16 cellular contexts compared by ENCODE assay signal in the genomic region with DNA sequence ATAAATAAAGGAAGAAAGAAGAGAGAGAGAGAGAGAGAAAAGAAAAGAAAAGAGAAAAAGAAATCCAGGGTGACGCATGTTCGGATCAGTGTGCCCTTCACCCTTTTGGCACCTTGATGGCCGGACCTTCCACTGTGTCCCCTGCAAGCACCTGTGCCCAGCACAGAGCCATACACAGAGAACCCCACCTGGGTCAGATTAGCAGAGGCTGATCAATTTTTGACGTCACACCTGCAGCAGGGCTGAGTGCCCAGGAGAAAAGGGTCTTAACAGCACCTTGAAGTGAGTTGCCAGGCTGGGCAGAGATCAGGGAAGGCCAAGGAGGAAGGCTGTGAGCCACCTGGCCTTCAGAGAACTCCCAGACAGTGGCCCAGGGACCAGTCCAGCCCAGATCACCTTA.
DNase-seq lines count a peak whose midpoint lies in the region; ATAC-seq, FAIRE-seq and TF ChIP-seq lines count a peak whose summit lies in the region.
"Had no signal": no experiment of that assay in that cellular context is flagged by ENCODE, and none has a peak within 500 bp of the region (broad histone marks: within the 10 kb centered on the region; RNA-seq: fewer than 3 reads in every experiment).

No MANE protein-coding gene starts in this region.

- no peaks in the 10 kb centered on the region for H3K27me3 ChIP-seq in Caco-2 (replicated peaks; ENCODE audit: control insufficient read depth, insufficient read depth, low read length)
- no peaks in the 10 kb centered on the region for H3K27me3 ChIP-seq in Panc1 (ENCODE audit: control insufficient read depth, insufficient read depth, low read length)
- H3K27me3 ChIP-seq in H1 (replicated peaks in 1 of 4; ENCODE audit: control insufficient read depth in 3 of 4, extremely low read depth in 1 of 4, insufficient read depth in 3 of 4, low read length in 3 of 4), result no peaks in the 10 kb centered on the region; a peak in 2 of 7 replicates
- H3K27me3 ChIP-seq: BE2C had no signal

- no peaks in the 10 kb centered on the region for H3K79me2 ChIP-seq in H1 (ENCODE audit: control insufficient read depth in 1 of 2, insufficient read depth in 2 of 2, low read length in 2 of 2)

- BruUV-seq in Caco-2 (replicated peaks; lab: Mats Ljungman, UMichigan), result no TSS peak
- no TSS peak for BruUV-seq in Panc1 (replicated peaks; lab: Mats Ljungman, UMichigan)

- no peaks in the 10 kb centered on the region for H3K9me3 Mint-ChIP-seq in Caco-2 (ENCODE audit: unreplicated experiment)
- no peaks in the 10 kb centered on the region for H3K9me3 Mint-ChIP-seq in progenitor cell of endocrine pancreas (ENCODE audit: low read depth)
- no peaks in the 10 kb centered on the region for H3K9me3 Mint-ChIP-seq in naive thymus-derived CD8-positive, alpha-beta T cell

- H4K8ac ChIP-seq in H1 (ENCODE audit: extremely low read depth, insufficient read depth, low read length), result no peak overlapping the region

- TF ChIP-seq RAD21 in H1 (IDR thresholded peaks at IDR 0.05 in 1 of 2, conservative IDR thresholded peaks at IDR 0.05 in 1 of 2; ENCODE audit: low read depth in 2 of 2, low read length in 2 of 2), result no peak

- H3K4me1 ChIP-seq in Caco-2 (peaks cover 98% of the 10 kb centered on the region), Panc1 (ENCODE audit: control insufficient read depth, insufficient read depth, low read length) (peaks cover 26% of the 10 kb centered on the region), H1 (replicated peaks in 1 of 4; ENCODE audit: control insufficient read depth in 3 of 4, insufficient read depth in 4 of 4, low read length in 3 of 4) (peaks cover 4 to 42% (median 30%) of the 10 kb centered on the region in 4 experiments)
- H3K4me1 ChIP-seq: HAP-1 had no signal

- no peak for ATAC-seq in Panc1
- no peak for ATAC-seq in naive thymus-derived CD8-positive, alpha-beta T cell

- H3K4ac ChIP-seq in H1 (replicated peaks; ENCODE audit: insufficient read length, low read depth, low read length), result no peak overlapping the region

- TF ChIP-seq CTCF in Caco-2 (IDR thresholded peaks at IDR 0.05; ENCODE audit: insufficient read depth in 1 of 2, low read depth in 1 of 2, low read length in 1 of 2, severe bottlenecking in 1 of 2, unreplicated experiment in 1 of 2), result no peak
- no peak for TF ChIP-seq CTCF in Panc1 (IDR thresholded peaks at IDR 0.05)
- no peak for TF ChIP-seq CTCF in H1 (IDR thresholded peaks at IDR 0.05; ENCODE audit: control extremely low read depth in 1 of 3, insufficient read depth in 1 of 3, low read depth in 1 of 3, low read length in 3 of 3)
- no peak for TF ChIP-seq CTCF in progenitor cell of endocrine pancreas (IDR thresholded peaks at IDR 0.05; ENCODE audit: unreplicated experiment)

- H3K23me2 ChIP-seq in H1 (ENCODE audit: low read depth, low read length), result no peaks in the 10 kb centered on the region

- no peak overlapping the region for H3K4me3 ChIP-seq in Caco-2 (ENCODE audit: low read depth, low read length)
- no peak overlapping the region for H3K4me3 ChIP-seq in Panc1 (ENCODE audit: low read depth in 2 of 2, low read length in 2 of 2)
- H3K4me3 ChIP-seq in H1 (ENCODE audit: extremely low read depth in 1 of 4, insufficient read depth in 2 of 4, low read depth in 3 of 4, low read length in 4 of 4), result no peak overlapping the region
- H3K4me3 ChIP-seq: HAP-1, PC-9, SK-N-MC had no signal

- H3K9me3 ChIP-seq in Caco-2 (no peaks in the 10 kb centered on the region), Panc1 (ENCODE audit: control insufficient read depth, insufficient read depth, low read depth, low read length) (no peaks in the 10 kb centered on the region), H1 (ENCODE audit: insufficient read depth in 2 of 2, low read depth in 1 of 2, low read length in 1 of 2) (no peaks in the 10 kb centered on the region)
- H3K9me3 ChIP-seq: BE2C, HAP-1 had no signal

- H4K20me1 ChIP-seq in H1 (replicated peaks in 1 of 2; ENCODE audit: control insufficient read depth in 1 of 2, insufficient read depth in 2 of 2, low read length in 2 of 2), result no peaks in the 10 kb centered on the region

- POLR2A ChIA-PET in Caco-2 (lab: Charles Lee) (no interaction called here), Panc1 (lab: Charles Lee) (no interaction called here), H1 (lab: Charles Lee; ENCODE audit: partially characterized antibody) (interaction anchor here (0.9 to 2.0 kb wide), 6 partner anchors 11 to 159 kb away, joined by 3 to 5 read pairs (median 4); a partner anchor contains a TSS)
- POLR2A ChIA-PET in naive thymus-derived CD8-positive, alpha-beta T cell (lab: Charles Lee), result no interaction called here

- FAIRE-seq in H1 (lab: Jason Lieb, UNC), result no peak

- 86% methylated on average over 4 of the region's 4 CpGs; no CpG with 5 or more reads in 1 of the 2 experiments for WGBS in H1 (ENCODE audit: extremely low coverage in 1 of 2, insufficient coverage in 1 of 2, insufficient read length in 1 of 2, insufficient replicate concordance in 2 of 2, low coverage in 1 of 2, low lambda C conversion rate in 2 of 2, missing lambda C conversion rate in 1 of 2), 2 experiments

- H2BK15ac ChIP-seq in H1 (ENCODE audit: low read length), result peak overlapping the region; percentile 88; the same call in 1 of the 2 replicates

- H3K56ac ChIP-seq in H1 (replicated peaks; ENCODE audit: insufficient read length, low read depth, low read length), result no peak overlapping the region

- in situ Hi-C loops in Panc1 (cut with HindIII; ENCODE audit: low pct_unique_long_range_greater_than_20kb, low sequenced_read_pairs), result no loop called here

- no peak overlapping the region for H2AFZ ChIP-seq in H1 (ENCODE audit: low read length)
- H2AFZ ChIP-seq: PC-9 had no signal

- H3K27me3 Mint-ChIP-seq in Caco-2 (ENCODE audit: insufficient read depth, unreplicated experiment), result no peaks in the 10 kb centered on the region
- no peaks in the 10 kb centered on the region for H3K27me3 Mint-ChIP-seq in progenitor cell of endocrine pancreas
- peaks cover 1 to 40% (median 17%) of the 10 kb centered on the region in 5 donors for H3K27me3 Mint-ChIP-seq in naive thymus-derived CD8-positive, alpha-beta T cell

- peak overlapping the region; percentile 98 for H2BK12ac ChIP-seq in H1 (ENCODE audit: low read depth, low read length)

- no peak overlapping the region; the same call in 1 of the 2 replicates for H2BK5ac ChIP-seq in H1 (ENCODE audit: low read depth, low read length)

- H3K27ac ChIP-seq in Panc1 (ENCODE audit: low read length), result peak overlapping the region; percentile 79; the same call in 1 of the 2 replicates
- no peak overlapping the region for H3K27ac ChIP-seq in H1 (ENCODE audit: low read depth, low read length)
- H3K27ac ChIP-seq: PC-9, SK-N-MC had no signal

- H3K4me3 Mint-ChIP-seq in Caco-2 (ENCODE audit: unreplicated experiment), result no peak overlapping the region
- no peak overlapping the region for H3K4me3 Mint-ChIP-seq in progenitor cell of endocrine pancreas (ENCODE audit: low read depth)
- H3K4me3 Mint-ChIP-seq in naive thymus-derived CD8-positive, alpha-beta T cell, result no peak overlapping the region

- H3K79me1 ChIP-seq in H1 (ENCODE audit: low read depth, low read length), result no peaks in the 10 kb centered on the region; the same call in 1 of the 2 replicates

- no peak for TF ChIP-seq POLR2A in H1 (IDR thresholded peaks at IDR 0.05; ENCODE audit: control extremely low read depth in 1 of 2, low read depth in 2 of 2, low read length in 2 of 2)

- peak overlapping the region; percentile 29; the same call in 1 of the 2 replicates for H2BK20ac ChIP-seq in H1 (ENCODE audit: low read length)

- no peak overlapping the region for H3K14ac ChIP-seq in H1 (ENCODE audit: insufficient read length)

- 0 out of 2 replicates have a peak overlapping the region, but pooled peaks have one; percentile 76 for H2AK5ac ChIP-seq in H1 (ENCODE audit: low read depth, low read length)

- H2BK120ac ChIP-seq in H1 (replicated peaks; ENCODE audit: low read depth, low read length), result peak overlapping the region; percentile 30

- H3K4me1 Mint-ChIP-seq in Caco-2 (ENCODE audit: low read depth, unreplicated experiment), result peaks cover 52% of the 10 kb centered on the region
- H3K4me1 Mint-ChIP-seq in progenitor cell of endocrine pancreas (ENCODE audit: low read depth), result peaks cover 56% of the 10 kb centered on the region
- H3K4me1 Mint-ChIP-seq in naive thymus-derived CD8-positive, alpha-beta T cell, result peaks cover 0 to 12% (median 5%) of the 10 kb centered on the region in 4 donors

- peak overlapping the region; percentile 67 for H4K91ac ChIP-seq in H1 (replicated peaks; ENCODE audit: insufficient read length, low read length)

- H3K9ac ChIP-seq in H1 (replicated peaks in 1 of 4; ENCODE audit: extremely low read depth in 1 of 4, low read depth in 3 of 4, low read length in 3 of 4), result peak overlapping the region in 1 of 4 experiments; percentile 14; a peak in 1 of 7 replicates

- CTCF ChIA-PET in Caco-2 (lab: Charles Lee) (interaction anchor here (0.7 to 3.2 kb wide), 2 partner anchors 112 to 271 kb away, joined by 3 to 21 read pairs; no protein-coding TSS in a partner anchor), Panc1 (lab: Charles Lee) (no interaction called here), H1 (lab: Charles Lee; ENCODE audit: partially characterized antibody) (interaction anchor here (1.1 to 2.7 kb wide), 6 partner anchors 7 to 246 kb away, joined by 3 to 12 read pairs (median 6); no protein-coding TSS in a partner anchor)

- no peak overlapping the region for H3K23ac ChIP-seq in H1 (ENCODE audit: insufficient read length)

- peak overlapping the region; percentile 42; the same call in 1 of the 2 replicates for H3K18ac ChIP-seq in H1 (ENCODE audit: extremely low read depth, low read length)

- H4K5ac ChIP-seq in H1 (ENCODE audit: insufficient read length, low read depth, low read length), result no peak overlapping the region

- no peak for DNase-seq in Caco-2
- no peak for DNase-seq in Panc1 (ENCODE audit: low read depth, low spot score)
- no peak for DNase-seq in H1 (ENCODE audit: low read depth in 1 of 2, low spot score in 2 of 2)
- DNase-seq in progenitor cell of endocrine pancreas (ENCODE audit: low spot score, unreplicated experiment), result no peak
- DNase-seq in Kasumi-1 (lab: John Stamatoyannopoulos, UW), result no peak
- DNase-seq in NAMALWA (ENCODE audit: low spot score), result no peak
- no peak for DNase-seq in naive thymus-derived CD8-positive, alpha-beta T cell
- no peak for DNase-seq in activated CD8-positive, alpha-beta memory T cell treated with anti-CD3 and anti-CD28 coated beads for 24 hours
- DNase-seq: BE2C, DMS153, EL, NCI-H1436, NCI-H2081 treated with DMSO at 0.1 percent for 48 hours, PC-9 had no signal

- H3K4me2 ChIP-seq in H1 (ENCODE audit: insufficient read depth in 1 of 2, low read depth in 2 of 2, low read length in 2 of 2), result 0 out of 4 replicates have a peak overlapping the region, but pooled peaks of 1 of the 2 experiments have one; percentile 4

- H3K36me3 Mint-ChIP-seq in Caco-2 (ENCODE audit: insufficient read depth, unreplicated experiment) (peaks cover 23% of the 10 kb centered on the region), progenitor cell of endocrine pancreas (ENCODE audit: insufficient read depth) (no peaks in the 10 kb centered on the region)
- no peaks in the 10 kb centered on the region for H3K36me3 Mint-ChIP-seq in naive thymus-derived CD8-positive, alpha-beta T cell

- no peaks in the 10 kb centered on the region for H3K36me3 ChIP-seq in Caco-2 (ENCODE audit: control insufficient read depth, insufficient read depth, low read length)
- H3K36me3 ChIP-seq in Panc1 (ENCODE audit: control insufficient read depth, insufficient read depth, low read length), result no peaks in the 10 kb centered on the region
- H3K36me3 ChIP-seq in H1 (ENCODE audit: control insufficient read depth in 2 of 4, insufficient read depth in 4 of 4, low read length in 3 of 4), result no peaks in the 10 kb centered on the region
- H3K36me3 ChIP-seq: BE2C, HAP-1 had no signal

- H3K27ac Mint-ChIP-seq in Caco-2 (ENCODE audit: unreplicated experiment) (peak overlapping the region; percentile 99), progenitor cell of endocrine pancreas (peak overlapping the region; percentile 94)
- H3K27ac Mint-ChIP-seq in naive thymus-derived CD8-positive, alpha-beta T cell, result peak overlapping the region in 1 of 10 donors; percentile 79

- no peak for TF ChIP-seq EP300 in H1 (IDR thresholded peaks at IDR 0.05; ENCODE audit: borderline replicate concordance in 1 of 2, low read depth in 2 of 2, low read length in 2 of 2)

- intact Hi-C loops in Caco-2 (cut with micrococcal nuclease; ENCODE audit: unreplicated experiment) (loop anchor here (10.0 kb wide), 1 partner anchor 66 kb away; no protein-coding TSS in a partner anchor), Panc1 (cut with micrococcal nuclease; ENCODE audit: unreplicated experiment) (loop anchor here (10.0 kb wide), 1 partner anchor 106 kb away; no protein-coding TSS in a partner anchor)
